Comparison of ENCODE assay signal across 10 cellular contexts in the genomic region with DNA sequence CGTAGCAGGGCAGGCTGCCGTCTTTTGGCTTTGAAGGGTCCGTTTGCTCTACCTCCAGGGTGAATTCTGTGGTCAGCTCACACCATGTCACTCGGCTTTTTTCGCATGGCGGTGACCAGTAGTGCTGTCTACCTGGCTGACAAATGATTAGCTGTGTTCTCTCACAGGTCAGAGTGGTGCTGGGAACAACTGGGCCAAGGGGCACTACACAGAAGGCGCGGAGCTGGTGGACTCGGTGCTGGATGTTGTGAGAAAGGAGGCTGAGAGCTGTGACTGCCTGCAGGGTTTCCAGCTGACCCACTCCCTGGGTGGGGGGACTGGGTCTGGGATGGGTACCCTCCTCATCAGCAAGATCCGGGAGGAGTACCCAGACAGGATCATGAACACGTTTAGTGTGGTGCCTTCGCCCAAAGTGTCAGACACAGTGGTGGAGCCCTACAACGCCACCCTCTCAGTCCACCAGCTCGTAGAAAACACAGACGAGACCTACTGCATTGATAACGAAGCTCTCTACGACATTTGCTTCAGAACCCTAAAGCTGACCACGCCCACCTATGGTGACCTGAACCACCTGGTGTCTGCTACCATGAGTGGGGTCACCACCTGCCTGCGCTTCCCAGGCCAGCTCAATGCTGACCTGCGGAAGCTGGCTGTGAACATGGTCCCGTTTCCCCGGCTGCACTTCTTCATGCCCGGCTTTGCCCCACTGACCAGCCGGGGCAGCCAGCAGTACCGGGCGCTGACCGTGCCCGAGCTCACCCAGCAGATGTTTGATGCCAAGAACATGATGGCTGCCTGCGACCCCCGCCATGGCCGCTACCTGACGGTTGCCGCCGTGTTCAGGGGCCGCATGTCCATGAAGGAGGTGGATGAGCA. TPM values are rescaled to one million over a fixed set of nuclear protein-coding genes. Genes with fewer than 3 reads are reported as not detected.
DNase-seq lines count a peak whose midpoint lies in the region; ATAC-seq, FAIRE-seq and TF ChIP-seq lines count a peak whose summit lies in the region.
"Had no signal": no experiment of that assay in that cellular context is flagged by ENCODE, and none has a peak within 500 bp of the region (broad histone marks: within the 10 kb centered on the region; RNA-seq: fewer than 3 reads in every experiment).

No MANE protein-coding gene starts in this region.

- no peak for TF ChIP-seq RAD21 in GM12878 (IDR thresholded peaks at IDR 0.05; ENCODE audit: insufficient read depth, low read depth, low read length)

- no peak for TF ChIP-seq CTCF in GM12878 (IDR thresholded peaks at IDR 0.05 in 2 of 3, conservative IDR thresholded peaks at IDR 0.05 in 1 of 3; ENCODE audit: control insufficient read depth in 2 of 3, extremely low read depth in 1 of 3, insufficient read depth in 1 of 3, low read depth in 3 of 3, low read length in 3 of 3)
- no peak for TF ChIP-seq CTCF in lung (IDR thresholded peaks at IDR 0.05; ENCODE audit: control extremely low read depth, extremely low read depth)
- TF ChIP-seq CTCF in transverse colon (IDR thresholded peaks at IDR 0.05) = no peak

- TF ChIP-seq EP300 in GM12878 (IDR thresholded peaks at IDR 0.05; ENCODE audit: borderline replicate concordance in 1 of 2, control insufficient read depth in 1 of 2, low read depth in 2 of 2, low read length in 2 of 2) (no peak), transverse colon (IDR thresholded peaks at IDR 0.05; ENCODE audit: low read depth) (no peak)

- peaks cover 9 to 11% of the 10 kb centered on the region in 2 donors for H3K36me3 Mint-ChIP-seq in activated T-cell treated with anti-CD3 and anti-CD28 coated beads, Interleukin-2, amount 50 U/mL, for 72 hours (ENCODE audit: insufficient read depth in 2 of 2)

- peak overlapping the region; percentile 35; the same call in 1 of the 2 replicates for H3K27ac ChIP-seq in GM12878 (ENCODE audit: control insufficient read depth, insufficient read depth)
- H3K27ac ChIP-seq in lung (ENCODE audit: low read depth in 1 of 2, low read length in 1 of 2) = peak overlapping the region; percentile 78 to 90
- peak overlapping the region; percentile 86 to 100 (median 93) for H3K27ac ChIP-seq in transverse colon

- H3K4me2 ChIP-seq in GM12878 (ENCODE audit: control insufficient read depth, insufficient read depth) = peak overlapping the region; percentile 91

- H3K9me3 Mint-ChIP-seq in activated T-cell treated with anti-CD3 and anti-CD28 coated beads, Interleukin-2, amount 50 U/mL, for 72 hours = no peaks in the 10 kb centered on the region

- H3K4me1 ChIP-seq in GM12878 (ENCODE audit: control insufficient read depth, insufficient read depth, low read length) (peaks cover 30% of the 10 kb centered on the region), lung (ENCODE audit: control insufficient read depth in 2 of 2, insufficient read depth in 2 of 2, low read length in 2 of 2) (peaks cover 0 to 18% of the 10 kb centered on the region in 2 donors), transverse colon (peaks cover 28 to 48% (median 39%) of the 10 kb centered on the region in 4 donors)

- 65% methylated on average over 33 of the region's 35 CpGs for WGBS in GM12878 (ENCODE audit: insufficient coverage, insufficient replicate concordance, low lambda C conversion rate, missing lambda C conversion rate)
- 81 to 89% methylated on average over 35 of the region's 35 CpGs for WGBS in lung, 2 donors
- 60 to 61% methylated on average over 5 to 28 of the region's 35 CpGs for WGBS in transverse colon (ENCODE audit: low coverage in 1 of 2), 2 donors

- H3K79me2 ChIP-seq in GM12878 (ENCODE audit: control insufficient read depth, insufficient read depth, low read length) = peaks cover 30% of the 10 kb centered on the region

- SMC1A ChIA-PET in GM12878 (lab: Charles Lee; ENCODE audit: uncharacterized antibody, unreplicated experiment) = interaction anchor here (1.0 to 1.1 kb wide), 2 partner anchors 20 to 59 kb away, joined by 3 to 4 read pairs; a partner anchor contains a TSS

- H3K9ac ChIP-seq in GM12878 (ENCODE audit: control insufficient read depth, insufficient read depth, low read length) = peak overlapping the region; percentile 63

- RAD21 ChIA-PET in GM12878 (lab: Charles Lee; ENCODE audit: unreplicated experiment) = interaction anchor here (0.6 to 0.8 kb wide), 2 partner anchors 11 to 284 kb away, joined by 3 read pairs; no protein-coding TSS in a partner anchor

- H3K36me3 ChIP-seq in GM12878 (ENCODE audit: control insufficient read depth in 2 of 2, insufficient read depth in 2 of 2, low read length in 1 of 2) = peaks cover 8 to 14% of the 10 kb centered on the region in 2 experiments
- H3K36me3 ChIP-seq in lung (ENCODE audit: control insufficient read depth in 2 of 2, insufficient read depth in 2 of 2, low read length in 2 of 2) = peaks cover 0 to 14% of the 10 kb centered on the region in 2 donors
- peaks cover 0 to 5% (median 0%) of the 10 kb centered on the region in 4 donors for H3K36me3 ChIP-seq in transverse colon

- H3K27me3 ChIP-seq in GM12878 (replicated peaks in 1 of 2; ENCODE audit: control insufficient read depth in 2 of 2, insufficient read depth in 2 of 2, low read length in 1 of 2) (no peaks in the 10 kb centered on the region), lung (ENCODE audit: control insufficient read depth, insufficient read depth) (no peaks in the 10 kb centered on the region), transverse colon (no peaks in the 10 kb centered on the region)

- H3K4me1 Mint-ChIP-seq in activated T-cell treated with anti-CD3 and anti-CD28 coated beads, Interleukin-2, amount 50 U/mL, for 72 hours (ENCODE audit: low read depth) = peaks cover 32% of the 10 kb centered on the region

- H3K9me3 ChIP-seq in GM12878 (replicated peaks; ENCODE audit: control insufficient read depth, insufficient read depth, low read length) (no peaks in the 10 kb centered on the region), lung (ENCODE audit: control insufficient read depth in 2 of 2, insufficient read depth in 1 of 2, low read length in 1 of 2) (no peaks in the 10 kb centered on the region), transverse colon (no peaks in the 10 kb centered on the region)

- no peak for ATAC-seq in activated T-cell treated with anti-CD3 and anti-CD28 coated beads, Interleukin-2, amount 50 U/mL, for 72 hours (replicated peaks in 1 of 2)
- ATAC-seq in GM12878 (no peak), lung (ENCODE audit: insufficient read depth, low FRiP score) (no peak), GM21529 (IDR thresholded peaks at IDR 0.05; ENCODE audit: unreplicated experiment) (no peak)

- no peaks in the 10 kb centered on the region for H3K27me3 Mint-ChIP-seq in activated T-cell treated with anti-CD3 and anti-CD28 coated beads, Interleukin-2, amount 50 U/mL, for 72 hours (ENCODE audit: low read depth)

- peak overlapping the region; percentile 98 for H3K4me3 ChIP-seq in GM12878
- H3K4me3 ChIP-seq in lung = peak overlapping the region; percentile 84
- H3K4me3 ChIP-seq in transverse colon = peak overlapping the region; percentile 49 to 95 (median 74)

- in situ Hi-C loops in GM12878 (cut with MboI) (no loop called here), transverse colon (cut with MboI; ENCODE audit: low pct_ligation_motif_present in 1 of 4, low pct_unique_long_range_greater_than_20kb in 1 of 4, low sequenced_read_pairs in 3 of 4) (no loop called here)

- H2AFZ ChIP-seq in GM12878 (ENCODE audit: control insufficient read depth, low read depth, low read length) = no peak overlapping the region

- TF ChIP-seq POLR2A in GM12878 (IDR thresholded peaks at IDR 0.05; ENCODE audit: low read depth, low read length) = no peak
- TF ChIP-seq POLR2A in transverse colon (IDR thresholded peaks at IDR 0.05) = no peak

- BruUV-seq in GM12878 (replicated peaks; lab: Mats Ljungman, UMichigan) = no TSS peak

- POLR2A ChIA-PET in GM12878 (lab: Charles Lee) = interaction anchor here (0.6 to 9.2 kb wide), 6 partner anchors 13 to 92 kb away, joined by 3 to 112 read pairs (median 4); a partner anchor contains a TSS

- FAIRE-seq in GM12878 (lab: Jason Lieb, UNC) = no peak

- H3K27ac Mint-ChIP-seq in activated T-cell treated with anti-CD3 and anti-CD28 coated beads, Interleukin-2, amount 50 U/mL, for 72 hours = peak overlapping the region; percentile 93

- intact Hi-C loops in GM12878 (cut with micrococcal nuclease; ENCODE audit: unreplicated experiment) (no loop called here), transverse colon (cut with DNase I; ENCODE audit: low total_unique reads) (no loop called here)

- CTCF ChIA-PET in GM12878 (lab: Yijun Ruan, JAX) = interaction anchor here (0.6 to 0.9 kb wide), 3 partner anchors 12 to 202 kb away, joined by 3 to 6 read pairs (median 3); no protein-coding TSS in a partner anchor

- peaks cover 4% of the 10 kb centered on the region; the same call in 1 of the 2 replicates for H4K20me1 ChIP-seq in GM12878 (ENCODE audit: control insufficient read depth, insufficient read depth)

- DNase-seq in activated T-cell treated with anti-CD3 and anti-CD28 coated beads, Interleukin-2, amount 50 U/mL, for 72 hours = no peak
- no peak for DNase-seq in activated T-cell treated with anti-CD3 and anti-CD28 coated beads, Interleukin-2, amount 50 U/mL, for 48 hours
- no peak for DNase-seq in GM12878 (ENCODE audit: low read depth, low spot score)
- DNase-seq in lung (ENCODE audit: low spot score) = no peak
- no peak for DNase-seq in transverse colon
- DNase-seq in ureter (ENCODE audit: low spot score) = no peak
- DNase-seq in NCI-H1930 (lab: John Stamatoyannopoulos, UW) = no peak

- peak overlapping the region; percentile 85 to 88 for H3K4me3 Mint-ChIP-seq in activated T-cell treated with anti-CD3 and anti-CD28 coated beads, Interleukin-2, amount 50 U/mL, for 72 hours

RNA-seq across cellular contexts. Expression of a gene that starts 1.5 kb away (rescaled TPM):
- 100 to 1,000 TPM; 122 to 128 TPM for total RNA-seq in activated T-cell treated with anti-CD3 and anti-CD28 coated beads, Interleukin-2, amount 50 U/mL, for 72 hours
- 45.3 and 50.1 TPM in 2 replicates for total RNA-seq in GM12878 (2013; cell fraction: nucleolus; rRNA removed)
- total RNA-seq in GM12878 (2014; rRNA removed) = 203 and 255 TPM in 2 replicates
- 168 and 187 TPM in 2 replicates for total RNA-seq in GM12878 (2014; rRNA removed; fragmentation: Illumina TruSeq; extraction: Trizol)
- total RNA-seq in GM12878 (2021) = 348 and 365 TPM in 2 replicates
- 59.8 TPM for polyA plus RNA-seq in GM12878 (2011; ENCODE audit: low read depth)
- 65.9 and 204 TPM in 2 replicates for polyA plus RNA-seq in GM12878 (2011; rRNA removed)
- polyA plus RNA-seq in GM12878 (2011; cell fraction: cytosol; rRNA removed) = 277 and 441 TPM in 2 replicates
- 263 and 420 TPM in 2 replicates for polyA plus RNA-seq in GM12878 (2011; cell fraction: nucleus; rRNA removed)
- polyA plus RNA-seq in GM12878 (2012) = 147 and 170 TPM in 2 replicates
- 122 and 254 TPM in 2 replicates for polyA plus RNA-seq in GM12878 (2014; fragmentation: Illumina TruSeq; extraction: Trizol)
- polyA plus RNA-seq in GM12878 (2014; fragmentation: Nextera tagmentation; extraction: Ambion mirVana) = 10 to 100 TPM; 23.0 to 63.2 TPM
- 403 and 485 TPM in 2 replicates for polyA plus RNA-seq in GM12878 (2014; rRNA removed)
- 100 to 1,000 TPM; 521 to 532 TPM for polyA plus RNA-seq in GM12878 (2016; fragmentation: Nextera tagmentation; extraction: Ambion mirVana)
- 156 and 212 TPM in 2 replicates for polyA minus RNA-seq in GM12878 (2011; rRNA and poly(A)+ RNA removed)
- polyA minus RNA-seq in GM12878 (2011; cell fraction: cytosol; rRNA and poly(A)+ RNA removed) = 91.5 and 119 TPM in 2 replicates
- 95.1 and 128 TPM in 2 replicates for polyA minus RNA-seq in GM12878 (2011; cell fraction: nucleus; rRNA and poly(A)+ RNA removed)
- 100 to 1,000 TPM; 163 to 505 TPM for total RNA-seq in lung
- polyA plus RNA-seq in lung = 100 to 1,000 TPM; 326 to 338 TPM
- 100 to 1,000 TPM; 223 to 390 (median 348) TPM for total RNA-seq in transverse colon
- total RNA-seq in ureter = 351 TPM

RNA-seq across cellular contexts. Expression of a gene that starts 8.5 kb away (rescaled TPM):
- under 1 TPM in 1 of 2 donors, not detected in 1; 0.63 TPM for total RNA-seq in activated T-cell treated with anti-CD3 and anti-CD28 coated beads, Interleukin-2, amount 50 U/mL, for 72 hours
- total RNA-seq in GM12878 (2013; cell fraction: nucleolus; rRNA removed) = not detected in 2 replicates
- total RNA-seq in GM12878 (2014; rRNA removed) (not detected in 2 replicates), GM12878 (2014; rRNA removed; fragmentation: Illumina TruSeq; extraction: Trizol) (not detected in 2 replicates), GM12878 (2021) (not detected in 2 replicates), lung (not detected), transverse colon (not detected), ureter (not detected)
- not detected for polyA plus RNA-seq in GM12878 (2011; ENCODE audit: low read depth)
- polyA plus RNA-seq in GM12878 (2011; rRNA removed) (not detected in 2 replicates), GM12878 (2014; fragmentation: Illumina TruSeq; extraction: Trizol) (not detected in 2 replicates), GM12878 (2014; fragmentation: Nextera tagmentation; extraction: Ambion mirVana) (not detected), GM12878 (2014; rRNA removed) (not detected in 2 replicates), GM12878 (2016; fragmentation: Nextera tagmentation; extraction: Ambion mirVana) (not detected), lung (under 1 TPM in 1 of 2 donors, not detected in 1; 0.18 TPM)
- polyA plus RNA-seq in GM12878 (2011; cell fraction: cytosol; rRNA removed) = not detected in 2 replicates
- polyA plus RNA-seq in GM12878 (2011; cell fraction: nucleus; rRNA removed) = 0.12 TPM in 1 of 2 replicates, not detected in the other
- 0.28 and 0.80 TPM in 2 replicates for polyA plus RNA-seq in GM12878 (2012)
- not detected in 2 replicates for polyA minus RNA-seq in GM12878 (2011; rRNA and poly(A)+ RNA removed)
- polyA minus RNA-seq in GM12878 (2011; cell fraction: cytosol; rRNA and poly(A)+ RNA removed) = not detected in 2 replicates
- not detected in 2 replicates for polyA minus RNA-seq in GM12878 (2011; cell fraction: nucleus; rRNA and poly(A)+ RNA removed)
- total RNA-seq: dermis microvascular lymphatic vessel endothelial cell, LHCN-M2 had no signal

RNA-seq across cellular contexts. Expression of a gene that starts 11.9 kb away (rescaled TPM):
- under 1 TPM; 0.12 to 0.14 TPM for total RNA-seq in activated T-cell treated with anti-CD3 and anti-CD28 coated beads, Interleukin-2, amount 50 U/mL, for 72 hours
- not detected in 2 replicates for total RNA-seq in GM12878 (2013; cell fraction: nucleolus; rRNA removed)
- total RNA-seq in GM12878 (2014; rRNA removed) (not detected in 2 replicates), GM12878 (2014; rRNA removed; fragmentation: Illumina TruSeq; extraction: Trizol) (not detected in 2 replicates), GM12878 (2021) (not detected in 2 replicates), lung (under 1 TPM in 1 of 2 donors, not detected in 1; 0.65 TPM), transverse colon (not detected), ureter (not detected)
- polyA plus RNA-seq in GM12878 (2011; ENCODE audit: low read depth) = not detected
- polyA plus RNA-seq in GM12878 (2011; rRNA removed) (not detected in 2 replicates), GM12878 (2014; fragmentation: Illumina TruSeq; extraction: Trizol) (not detected in 2 replicates), GM12878 (2014; fragmentation: Nextera tagmentation; extraction: Ambion mirVana) (not detected), GM12878 (2014; rRNA removed) (not detected in 2 replicates), GM12878 (2016; fragmentation: Nextera tagmentation; extraction: Ambion mirVana) (not detected), lung (under 1 TPM; 0.03 to 0.12 TPM)
- polyA plus RNA-seq in GM12878 (2011; cell fraction: cytosol; rRNA removed) = not detected in 2 replicates
- polyA plus RNA-seq in GM12878 (2011; cell fraction: nucleus; rRNA removed) = 0.09 TPM in 2 replicates
- not detected in 2 replicates for polyA plus RNA-seq in GM12878 (2012)
- not detected in 2 replicates for polyA minus RNA-seq in GM12878 (2011; rRNA and poly(A)+ RNA removed)
- not detected in 2 replicates for polyA minus RNA-seq in GM12878 (2011; cell fraction: cytosol; rRNA and poly(A)+ RNA removed)
- polyA minus RNA-seq in GM12878 (2011; cell fraction: nucleus; rRNA and poly(A)+ RNA removed) = not detected in 2 replicates
- total RNA-seq: dermis microvascular lymphatic vessel endothelial cell had no signal

RNA-seq across cellular contexts. Expression of a gene that starts 12.6 kb away (rescaled TPM):
- 10 to 100 TPM; 53.1 to 56.6 TPM for total RNA-seq in activated T-cell treated with anti-CD3 and anti-CD28 coated beads, Interleukin-2, amount 50 U/mL, for 72 hours
- total RNA-seq in GM12878 (2013; cell fraction: nucleolus; rRNA removed) = 13.6 and 13.9 TPM in 2 replicates
- total RNA-seq in GM12878 (2014; rRNA removed) (34.0 and 39.3 TPM in 2 replicates), GM12878 (2014; rRNA removed; fragmentation: Illumina TruSeq; extraction: Trizol) (14.6 and 16.1 TPM in 2 replicates), GM12878 (2021) (61.2 and 63.4 TPM in 2 replicates), lung (10 to 100 TPM; 30.4 to 56.2 TPM), transverse colon (10 to 100 TPM; 28.1 to 90.5 (median 53.9) TPM), ureter (45.2 TPM)
- polyA plus RNA-seq in GM12878 (2011; ENCODE audit: low read depth) = 12.6 TPM
- polyA plus RNA-seq in GM12878 (2011; rRNA removed) (11.9 and 22.6 TPM in 2 replicates), GM12878 (2014; fragmentation: Illumina TruSeq; extraction: Trizol) (5.0 and 18.2 TPM in 2 replicates), GM12878 (2014; fragmentation: Nextera tagmentation; extraction: Ambion mirVana) (under 1 TPM; 0.19 to 0.68 TPM), GM12878 (2014; rRNA removed) (41.1 and 45.3 TPM in 2 replicates), GM12878 (2016; fragmentation: Nextera tagmentation; extraction: Ambion mirVana) (10 to 100 TPM; 40.3 to 42.4 TPM), lung (10 to 100 TPM; 37.3 to 51.1 TPM)
- polyA plus RNA-seq in GM12878 (2011; cell fraction: cytosol; rRNA removed) = 44.0 and 53.0 TPM in 2 replicates
- polyA plus RNA-seq in GM12878 (2011; cell fraction: nucleus; rRNA removed) = 52.1 and 64.2 TPM in 2 replicates
- 32.6 and 37.0 TPM in 2 replicates for polyA plus RNA-seq in GM12878 (2012)
- polyA minus RNA-seq in GM12878 (2011; rRNA and poly(A)+ RNA removed) = 21.6 and 47.4 TPM in 2 replicates
- 18.4 and 20.5 TPM in 2 replicates for polyA minus RNA-seq in GM12878 (2011; cell fraction: cytosol; rRNA and poly(A)+ RNA removed)
- 7.5 and 13.3 TPM in 2 replicates for polyA minus RNA-seq in GM12878 (2011; cell fraction: nucleus; rRNA and poly(A)+ RNA removed)

RNA-seq across cellular contexts. Expression of a gene that starts 15.3 kb away (rescaled TPM):
- total RNA-seq in activated T-cell treated with anti-CD3 and anti-CD28 coated beads, Interleukin-2, amount 50 U/mL, for 72 hours = under 1 TPM in 1 of 2 donors, not detected in 1; 0.14 TPM
- 0.42 TPM in 1 of 2 replicates, not detected in the other for total RNA-seq in GM12878 (2013; cell fraction: nucleolus; rRNA removed)
- not detected in 2 replicates for total RNA-seq in GM12878 (2014; rRNA removed)
- not detected in 2 replicates for total RNA-seq in GM12878 (2014; rRNA removed; fragmentation: Illumina TruSeq; extraction: Trizol)
- total RNA-seq in GM12878 (2021) = not detected in 2 replicates
- polyA plus RNA-seq in GM12878 (2011; ENCODE audit: low read depth) = not detected
- not detected in 2 replicates for polyA plus RNA-seq in GM12878 (2011; rRNA removed)
- polyA plus RNA-seq in GM12878 (2011; cell fraction: cytosol; rRNA removed) = 0.03 TPM in 1 of 2 replicates, not detected in the other
- 0.25 and 0.32 TPM in 2 replicates for polyA plus RNA-seq in GM12878 (2011; cell fraction: nucleus; rRNA removed)
- polyA plus RNA-seq in GM12878 (2012) = 0.10 and 0.22 TPM in 2 replicates
- not detected in 2 replicates for polyA plus RNA-seq in GM12878 (2014; fragmentation: Illumina TruSeq; extraction: Trizol)
- polyA plus RNA-seq in GM12878 (2014; fragmentation: Nextera tagmentation; extraction: Ambion mirVana) = not detected
- polyA plus RNA-seq in GM12878 (2014; rRNA removed) = not detected in 2 replicates
- polyA plus RNA-seq in GM12878 (2016; fragmentation: Nextera tagmentation; extraction: Ambion mirVana) = not detected
- not detected in 2 replicates for polyA minus RNA-seq in GM12878 (2011; rRNA and poly(A)+ RNA removed)
- polyA minus RNA-seq in GM12878 (2011; cell fraction: cytosol; rRNA and poly(A)+ RNA removed) = not detected in 2 replicates
- 0.24 and 0.38 TPM in 2 replicates for polyA minus RNA-seq in GM12878 (2011; cell fraction: nucleus; rRNA and poly(A)+ RNA removed)
- 1 to 10 TPM in 1 of 2 donors, under 1 TPM in 1; 0.52 to 1.1 TPM for total RNA-seq in lung
- polyA plus RNA-seq in lung = 1 to 10 TPM in 1 of 2 donors, under 1 TPM in 1; 0.24 to 1.1 TPM
- total RNA-seq in transverse colon = not detected
- 0.34 TPM for total RNA-seq in ureter

Comparison
In these comparisons a context has a peak if more than half of its experiments do, and no peak if none do; other contexts are left out.
1. H3K27ac ChIP-seq: peak in every context shown above with its lines; median percentile 93 in transverse colon; 84 in lung; 35 in GM12878.